ENCODE assay signal across 23 cellular contexts in the genomic region with DNA sequence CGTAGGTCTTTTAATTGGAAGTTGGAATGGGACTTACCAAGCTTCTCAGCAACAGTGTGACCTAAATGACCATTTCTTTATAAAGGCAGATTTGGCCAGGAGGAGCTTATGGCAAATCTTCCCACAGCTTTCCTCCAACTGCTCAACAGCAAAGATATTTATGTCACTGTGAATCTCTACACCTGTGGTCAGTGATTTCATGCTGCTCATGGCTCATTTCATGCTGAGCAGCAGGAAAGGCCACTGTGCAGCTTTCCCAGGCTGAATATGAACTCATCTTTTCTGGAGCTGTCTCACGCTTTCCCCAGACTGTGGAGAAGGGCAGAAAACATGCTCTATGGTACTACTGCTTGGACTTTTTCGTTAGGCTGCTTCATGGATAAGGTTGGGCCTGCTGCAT. TPM values are rescaled to one million over a fixed set of nuclear protein-coding genes. Genes with fewer than 3 reads are reported as not detected.
"Had no signal": no experiment of that assay in that cellular context is flagged by ENCODE, and none has a peak within 500 bp of the region (broad histone marks: within the 10 kb centered on the region; RNA-seq: fewer than 3 reads in every experiment).

No MANE protein-coding gene starts in this region.

- H3K4me3 ChIP-seq: ascending aorta, coronary artery, left ventricle myocardium inferior, pancreas, spleen, thyroid gland had no signal

- H3K9me3 ChIP-seq: ascending aorta, left ventricle myocardium inferior, pancreas, spleen, thyroid gland had no signal

- H3K4me1 ChIP-seq: ascending aorta, left ventricle myocardium inferior, pancreas, spleen, thyroid gland had no signal

- ATAC-seq: activated naive CD8-positive, alpha-beta T cell treated with anti-CD3 and anti-CD28 coated beads, Interleukin-2, amount 50 U/mL, for 24 hours; sciatic nerve; stimulated activated naive B cell treated with anti-CD40 and anti-IgM and Interleukin-4, amounts not matched to agents 10 μg/mL and 1 μg/mL and 100 μg/mL, for 72 hours had no signal

- H3K27ac ChIP-seq: ascending aorta, coronary artery, left ventricle myocardium inferior, pancreas, spleen, thyroid gland, WERI-Rb-1 had no signal

- H3K36me3 ChIP-seq: ascending aorta, left ventricle myocardium inferior, pancreas, spleen, thyroid gland, WERI-Rb-1 had no signal

- DNase-seq: activated CD4-positive, alpha-beta T cell treated with anti-CD3 and anti-CD28 coated beads for 1 hour; activated CD8-positive, alpha-beta memory T cell treated with anti-CD3 and anti-CD28 coated beads for 24 hours; activated CD8-positive, alpha-beta memory T cell treated with anti-CD3 and anti-CD28 coated beads, Interleukin-2, amount 50 U/mL, for 48 hours; activated effector memory CD4-positive, alpha-beta T cell treated with Interleukin-2 at 50 U/mL for 16 hours; activated naive CD4-positive, alpha-beta T cell treated with anti-CD3 and anti-CD28 coated beads, Interleukin-2, amount 10 ng/mL, durations not matched to agents 7 days and 5 days; activated naive CD8-positive, alpha-beta T cell treated with anti-CD3 and anti-CD28 coated beads, Interleukin-2, amount 50 U/mL, for 24 hours; activated T-cell treated with anti-CD3 and anti-CD28 coated beads, Interleukin-2, amount 50 U/mL, for 48 hours; erythroblast; head of caudate nucleus; left ventricle myocardium inferior; mammary epithelial cell; pancreas; spleen; stimulated activated naive B cell treated with anti-CD40 and anti-IgM and Interleukin-4, amounts not matched to agents 10 μg/mL and 1 μg/mL and 100 μg/mL, for 72 hours; thyroid gland; WERI-Rb-1 had no signal

RNA-seq across cellular contexts. Expression of a gene that starts 29.8 kb away (rescaled TPM):
- total RNA-seq: ascending aorta; cardiac septum; kidney epithelial cell; mammary epithelial cell; pancreas; pulmonary artery endothelial cell; spleen; T-helper 2 cell treated with Interferon-gamma antibody and Interleukin-4, amounts not matched to agents 100 ng/mL and 5 ng/mL, for 36 hours had no signal
